ENCODE assay signal across 13 cellular contexts in the genomic region with DNA sequence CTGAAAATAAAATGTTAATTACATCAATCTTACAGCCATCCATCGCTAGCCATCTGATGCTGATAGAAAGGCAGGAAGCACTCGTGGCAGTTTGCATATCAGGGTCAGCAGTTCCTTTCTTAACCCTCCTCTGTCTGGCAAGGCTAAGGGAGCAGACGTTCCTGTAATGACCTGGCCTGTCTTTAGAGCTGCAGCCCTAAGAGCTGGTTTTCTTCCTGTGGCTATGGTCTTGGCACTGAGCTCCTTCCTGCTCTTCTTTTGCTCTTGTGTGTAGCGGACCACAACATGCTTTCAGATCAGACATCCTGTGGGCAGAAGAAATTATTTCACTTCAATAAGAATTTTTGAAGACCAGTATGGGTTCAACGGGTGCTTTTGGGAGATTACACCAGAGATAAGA.
A peak's percentile ranks its signal among the peaks of the same experiment; 100 is the strongest.
DNase-seq lines count a peak whose midpoint lies in the region; ATAC-seq lines count a peak whose summit lies in the region.
"Had no signal": no experiment of that assay in that cellular context is flagged by ENCODE, and none has a peak within 500 bp of the region (broad histone marks: within the 10 kb centered on the region; RNA-seq: fewer than 3 reads in every experiment).

No MANE protein-coding gene starts in this region.

- ATAC-seq in GM19467 (IDR thresholded peaks at IDR 0.05; ENCODE audit: unreplicated experiment) (peak; percentile 69), HG03571 (IDR thresholded peaks at IDR 0.05; ENCODE audit: unreplicated experiment) (peak; percentile 68), HG02623 (IDR thresholded peaks at IDR 0.05; ENCODE audit: unreplicated experiment) (no peak)
- ATAC-seq: activated CD4-positive, alpha-beta T cell treated with anti-CD3 and anti-CD28 coated beads for 36 hours; body of pancreas had no signal

- DNase-seq in GF-D8 (lab: John Stamatoyannopoulos, UW) = peak; percentile 96
- DNase-seq in glomerular visceral epithelial cell (ENCODE audit: extremely low spot score) = peak; percentile 17
- DNase-seq in HuH-7 (ENCODE audit: low spot score) = no peak
- no peak for DNase-seq in stimulated activated CD4-positive, alpha-beta T cell treated with anti-CD3 and anti-CD28 coated beads, Interleukin-4, amount 100 ng/mL, for 4 hours
- no peak for DNase-seq in globus pallidus (ENCODE audit: low spot score)
- DNase-seq: activated CD4-positive, alpha-beta T cell treated with anti-CD3 and anti-CD28 coated beads for 36 hours; body of pancreas; DMS79 treated with DMSO at 0.1 percent for 48 hours; head of caudate nucleus; NCI-H526 had no signal

Comparison
In these comparisons a context has a peak if more than half of its experiments do, and no peak if none do; other contexts are left out.
1. DNase-seq: peak in GF-D8 (single experiment) and glomerular visceral epithelial cell (single experiment); none in HuH-7 (single experiment), stimulated activated CD4-positive, alpha-beta T cell treated with anti-CD3 and anti-CD28 coated beads, Interleukin-4, amount 100 ng/mL, for 4 hours (0 of 2) and globus pallidus (single experiment).